In genomic region chr5:139967353-139967752, GRCh38 we compare ENCODE assay signal across 31 cellular contexts.
"Had no signal": no experiment of that assay in that cellular context is flagged by ENCODE, and none has a peak within 500 bp of the region (broad histone marks: within the 10 kb centered on the region; RNA-seq: fewer than 3 reads in every experiment).

No MANE protein-coding gene starts in this region.

- H3K4me3 Mint-ChIP-seq: activated B cell treated with CpG ODN at 0.5 μM for 24 hours; activated CD4-positive, alpha-beta memory T cell treated with anti-CD3 and anti-CD28 coated beads, Interleukin-2, amount 10 ng/mL, durations not matched to agents 7 days and 5 days; activated naive CD4-positive, alpha-beta T cell treated with anti-CD3 and anti-CD28 coated beads, Interleukin-2, amount 10 ng/mL, durations not matched to agents 7 days and 5 days; activated naive CD8-positive, alpha-beta T cell; activated naive CD8-positive, alpha-beta T cell treated with anti-CD3 and anti-CD28 coated beads, Interleukin-2, amount 50 U/mL, for 24 hours; brain; central memory CD8-positive, alpha-beta T cell; T-helper 1 cell treated with Interleukin-12 subunit alpha and Interleukin-12 subunit beta and Interleukin-4 antibody, amounts not matched to agents 30 μg/mL and 1 μg/mL, for 36 hours; T-helper 2 cell treated with Interferon-gamma antibody and Interleukin-4, amounts not matched to agents 5 μg/mL and 100 μg/mL, for 36 hours had no signal

- ATAC-seq: activated naive CD8-positive, alpha-beta T cell treated with anti-CD3 and anti-CD28 coated beads, Interleukin-2, amount 50 U/mL, for 24 hours; Panc1 had no signal

- H3K4me1 ChIP-seq: SJSA1 had no signal

- DNase-seq: activated B cell treated with CpG ODN at 0.5 μM for 24 hours; activated CD4-positive, alpha-beta memory T cell treated with anti-CD3 and anti-CD28 coated beads, Interleukin-2, amount 10 ng/mL, durations not matched to agents 7 days and 5 days; activated CD4-positive, alpha-beta T cell treated with anti-CD3 and anti-CD28 coated beads for 4 hours; activated CD4-positive, CD25-positive, alpha-beta regulatory T cell treated with anti-CD3 and anti-CD28 coated beads, Interleukin-2, amount 50 U/mL, for 72 hours; activated effector memory CD4-positive, alpha-beta T cell treated with Interleukin-2 at 50 U/mL for 16 hours; activated naive CD4-positive, alpha-beta T cell treated with anti-CD3 and anti-CD28 coated beads, Interleukin-2, amount 10 ng/mL, durations not matched to agents 7 days and 5 days; activated naive CD8-positive, alpha-beta T cell treated with anti-CD3 and anti-CD28 coated beads, Interleukin-2, amount 50 U/mL, for 24 hours; activated T-cell treated with anti-CD3 and anti-CD28 coated beads, Interleukin-2, amount 50 U/mL, for 48 hours; anterior cingulate cortex; Kasumi-1; KG1; MG63; NCI-H1048; NCI-H1105 treated with DMSO at 0.1 percent for 48 hours; NCI-H1436; NCI-H1694; NCI-H1930; NCI-H2081 treated with DMSO at 0.1 percent for 48 hours; NCI-H226; NCI-H446 treated with DMSO at 0.1 percent for 48 hours; NCI-H524 treated with DMSO at 0.1 percent for 48 hours; SHP77 treated with DMSO at 0.1 percent for 48 hours; SK-N-SH had no signal

- H3K4me3 ChIP-seq: MG63, SJSA1 had no signal

- H3K9me3 Mint-ChIP-seq: activated B cell treated with CpG ODN at 0.5 μM for 24 hours; activated CD4-positive, alpha-beta memory T cell treated with anti-CD3 and anti-CD28 coated beads, Interleukin-2, amount 10 ng/mL, durations not matched to agents 7 days and 5 days; activated naive CD4-positive, alpha-beta T cell treated with anti-CD3 and anti-CD28 coated beads, Interleukin-2, amount 10 ng/mL, durations not matched to agents 7 days and 5 days; activated naive CD8-positive, alpha-beta T cell treated with anti-CD3 and anti-CD28 coated beads, Interleukin-2, amount 50 U/mL, for 24 hours; brain; central memory CD8-positive, alpha-beta T cell; T-helper 1 cell treated with Interleukin-12 subunit alpha and Interleukin-12 subunit beta and Interleukin-4 antibody, amounts not matched to agents 30 μg/mL and 1 μg/mL, for 36 hours; T-helper 2 cell treated with Interferon-gamma antibody and Interleukin-4, amounts not matched to agents 5 μg/mL and 100 μg/mL, for 36 hours had no signal

- H3K36me3 ChIP-seq: MG63, SJSA1 had no signal

- H3K27ac ChIP-seq: SJSA1, VCaP had no signal

- H3K9me3 ChIP-seq: MG63, SJSA1, SK-N-SH had no signal

- H3K4me1 Mint-ChIP-seq: activated B cell treated with CpG ODN at 0.5 μM for 24 hours; activated CD4-positive, alpha-beta memory T cell treated with anti-CD3 and anti-CD28 coated beads, Interleukin-2, amount 10 ng/mL, durations not matched to agents 7 days and 5 days; activated naive CD4-positive, alpha-beta T cell treated with anti-CD3 and anti-CD28 coated beads, Interleukin-2, amount 10 ng/mL, durations not matched to agents 7 days and 5 days; activated naive CD8-positive, alpha-beta T cell treated with anti-CD3 and anti-CD28 coated beads, Interleukin-2, amount 50 U/mL, for 24 hours; central memory CD8-positive, alpha-beta T cell had no signal

- H3K27ac Mint-ChIP-seq: activated B cell treated with CpG ODN at 0.5 μM for 24 hours; activated CD4-positive, alpha-beta memory T cell treated with anti-CD3 and anti-CD28 coated beads, Interleukin-2, amount 10 ng/mL, durations not matched to agents 7 days and 5 days; activated naive CD4-positive, alpha-beta T cell treated with anti-CD3 and anti-CD28 coated beads, Interleukin-2, amount 10 ng/mL, durations not matched to agents 7 days and 5 days; activated naive CD8-positive, alpha-beta T cell; activated naive CD8-positive, alpha-beta T cell treated with anti-CD3 and anti-CD28 coated beads, Interleukin-2, amount 50 U/mL, for 24 hours; brain; T-helper 1 cell treated with Interleukin-12 subunit alpha and Interleukin-12 subunit beta and Interleukin-4 antibody, amounts not matched to agents 30 μg/mL and 1 μg/mL, for 36 hours; T-helper 2 cell treated with Interferon-gamma antibody and Interleukin-4, amounts not matched to agents 5 μg/mL and 100 μg/mL, for 36 hours had no signal

- H3K36me3 Mint-ChIP-seq: activated naive CD4-positive, alpha-beta T cell treated with anti-CD3 and anti-CD28 coated beads, Interleukin-2, amount 10 ng/mL, durations not matched to agents 7 days and 5 days; brain had no signal
